Comparison of ENCODE assay signal across 7 cellular contexts in genomic region chr21:41555053-41555452, GRCh38. TPM values are rescaled to one million over a fixed set of nuclear protein-coding genes. Genes with fewer than 3 reads are reported as not detected.
"Had no signal": no experiment of that assay in that cellular context is flagged by ENCODE, and none has a peak within 500 bp of the region (broad histone marks: within the 10 kb centered on the region; RNA-seq: fewer than 3 reads in every experiment).

No MANE protein-coding gene starts in this region.

- H2AFZ ChIP-seq: GM23248 had no signal

- H3K4me3 ChIP-seq: GM23248, HAP-1 had no signal

- H3K27ac Mint-ChIP-seq: HFFc6, IgD-negative memory B cell had no signal

- H3K9me3 Mint-ChIP-seq: HFFc6 had no signal

- H3K36me3 Mint-ChIP-seq: IgD-negative memory B cell had no signal

- H3K4me3 Mint-ChIP-seq: HFFc6, IgD-negative memory B cell had no signal

- H3K4me1 Mint-ChIP-seq: IgD-negative memory B cell had no signal

- H3K36me3 ChIP-seq: HAP-1 had no signal

- H3K4me1 ChIP-seq: HAP-1 had no signal

- ATAC-seq: HCT116 had no signal

- H3K27ac ChIP-seq: GM23248 had no signal

- DNase-seq: GOT3, H7, HFFc6 had no signal

RNA-seq across cellular contexts. Expression of gene TMPRSS2, which starts 47.1 kb away (rescaled TPM):
- total RNA-seq: GM23248, HFFc6 had no signal
- polyA plus RNA-seq: GM23248, IgD-negative memory B cell had no signal
